ENCODE assay signal across 8 cellular contexts in the genomic region with DNA sequence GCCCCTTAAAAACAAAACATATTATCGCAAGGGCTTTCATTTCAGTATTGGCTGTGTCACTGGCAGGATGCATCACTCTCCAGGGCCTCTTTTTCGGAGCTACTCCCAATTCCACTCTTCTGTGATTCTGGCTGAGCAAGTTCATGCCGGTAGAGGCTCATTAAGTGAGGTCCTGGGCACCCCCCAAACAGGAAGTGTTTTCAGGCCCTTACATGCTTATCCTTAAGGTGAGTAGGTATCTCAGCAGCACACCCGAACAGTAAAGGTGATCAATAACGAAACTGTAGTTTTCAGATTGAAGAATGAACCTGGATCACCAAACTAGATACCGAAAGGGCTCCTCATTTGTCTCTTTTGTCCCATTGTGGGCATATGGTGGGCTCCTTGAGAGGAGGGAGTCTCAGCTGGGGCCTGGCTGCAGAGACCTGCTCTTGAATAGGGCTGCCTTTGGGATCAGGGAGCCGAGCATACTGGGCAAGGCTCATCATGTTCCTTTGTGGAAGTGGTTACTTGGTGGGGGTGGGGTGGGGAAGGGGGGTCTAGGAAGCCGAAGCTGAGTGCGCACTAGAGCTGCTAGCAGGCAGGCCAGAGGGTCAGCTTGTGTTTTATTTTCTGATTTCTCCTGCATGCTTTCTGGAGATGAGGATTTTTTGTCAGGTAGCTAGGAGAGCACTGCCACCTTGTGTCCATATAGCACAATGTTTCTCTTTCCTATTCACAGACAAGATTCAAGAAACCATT.
A peak's percentile ranks its signal among the peaks of the same experiment; 100 is the strongest.
DNase-seq lines count a peak whose midpoint lies in the region; ATAC-seq lines count a peak whose summit lies in the region.

No MANE protein-coding gene starts in this region.

- H3K36me3 Mint-ChIP-seq in T-cell, result peaks cover 38% of the 10 kb centered on the region

- H3K27me3 Mint-ChIP-seq in T-cell, result no peaks in the 10 kb centered on the region

- H3K4me3 Mint-ChIP-seq in T-cell, result no peak overlapping the region

- peak; percentile 50 for DNase-seq in DMS114 treated with DMSO at 0.1 percent for 48 hours (lab: John Stamatoyannopoulos, UW; ENCODE audit: unreplicated experiment)
- DNase-seq in NCI-H1436 treated with DMSO at 0.1 percent for 48 hours (lab: John Stamatoyannopoulos, UW), result peak; percentile 4
- DNase-seq in T-cell, result peak in 26 of 34 experiments; percentile 5 to 47 (median 22)
- peak; percentile 86 for DNase-seq in cerebellum (ENCODE audit: low spot score)
- DNase-seq in kidney tubule cell (ENCODE audit: low spot score), result peak; percentile 79
- DNase-seq in stimulated activated naive CD8-positive, alpha-beta T cell treated with anti-CD3 and anti-CD28 coated beads, Interleukin-15, Interleukin-2, amounts not matched to agents 100 U/mL and 50 U/mL, for 24 hours, result no peak

- peaks cover 2 to 6% (median 6%) of the 10 kb centered on the region in 3 donors for H3K4me1 Mint-ChIP-seq in T-cell

- CTCF ChIA-PET in T-cell (lab: Charles Lee), result interaction anchor here (0.6 to 4.7 kb wide), 13 partner anchors 10 to 582 kb away, joined by 3 to 46 read pairs (median 4); a partner anchor contains a TSS

- ATAC-seq in GM21529 (IDR thresholded peaks at IDR 0.05; ENCODE audit: unreplicated experiment), result peak; percentile 56
- peak; percentile 59 to 79 (median 71) for ATAC-seq in T-cell (replicated peaks in 1 of 4)
- peak; percentile 67 for ATAC-seq in stimulated activated naive CD8-positive, alpha-beta T cell treated with anti-CD3 and anti-CD28 coated beads, Interleukin-15, Interleukin-2, amounts not matched to agents 100 U/mL and 50 U/mL, for 24 hours
- no peak for ATAC-seq in HG03280 (IDR thresholded peaks at IDR 0.05; ENCODE audit: unreplicated experiment)

- H3K27ac Mint-ChIP-seq in T-cell, result peak overlapping the region; percentile 79 to 80

- H3K9me3 Mint-ChIP-seq in T-cell, result no peaks in the 10 kb centered on the region

- POLR2A ChIA-PET in T-cell (lab: Charles Lee), result interaction anchor here in 1 of 2 donors (0.6 to 0.7 kb wide), 2 partner anchors 65 to 73 kb away, joined by 4 to 5 read pairs; a partner anchor contains a TSS
